In genomic region chr10:34971649-34972334, GRCh38 we compare ENCODE assay signal across 7 cellular contexts.
DNase-seq lines count a peak whose midpoint lies in the region; ATAC-seq and TF ChIP-seq lines count a peak whose summit lies in the region.
"Not testable (repeated sequence)": the region's sequence is repeated elsewhere in the genome, so short reads cannot be mapped to it uniquely, and the experiment has no call there.

No MANE protein-coding gene starts in this region.

- peaks cover 44% of the 10 kb centered on the region for H3K4me1 Mint-ChIP-seq in mesothelial cell of epicardium

- not testable (repeated sequence) for H3K4me3 ChIP-seq in right cardiac atrium (ENCODE audit: low read length); parathyroid adenoma (ENCODE audit: low read depth, low read length); thyroid gland (replicated peaks in 1 of 3)

- not testable (repeated sequence) for H3K27me3 ChIP-seq in right cardiac atrium (ENCODE audit: control insufficient read depth, insufficient read depth); parathyroid adenoma (ENCODE audit: control insufficient read depth, insufficient read depth, low read length); thyroid gland

- TF ChIP-seq CTCF in mesothelial cell of epicardium (IDR thresholded peaks at IDR 0.05; ENCODE audit: unreplicated experiment); parathyroid adenoma (IDR thresholded peaks at IDR 0.05); thyroid gland (IDR thresholded peaks at IDR 0.05): not testable (repeated sequence)

- not testable (repeated sequence) for ATAC-seq in Right ventricle myocardium superior (ENCODE audit: poor library complexity); right cardiac atrium

- H3K79me2 ChIP-seq in parathyroid adenoma = not testable (repeated sequence)

- not testable (repeated sequence) for H3K27ac ChIP-seq in right cardiac atrium (ENCODE audit: low read length); parathyroid adenoma
- H3K27ac ChIP-seq in thyroid gland = peak overlapping the region; percentile 68 to 89 (median 85)

- peak overlapping the region; percentile 34 for H2AFZ ChIP-seq in parathyroid adenoma

- H3K27me3 Mint-ChIP-seq in mesothelial cell of epicardium (ENCODE audit: low read depth) = not testable (repeated sequence)

- intact Hi-C loops in Right ventricle myocardium superior (cut with DNase I); right cardiac atrium (cut with DNase I); thyroid gland (cut with DNase I): not testable (repeated sequence)

- WGBS in right cardiac atrium = 47% methylated on average over 12 of the region's 12 CpGs
- WGBS in thyroid gland, 2 donors = 28 to 43% methylated on average over 12 of the region's 12 CpGs

- H3K9ac ChIP-seq in parathyroid adenoma = not testable (repeated sequence)

- not testable (repeated sequence) for H3K36me3 ChIP-seq in parathyroid adenoma (ENCODE audit: control insufficient read depth, insufficient read depth, low read length); thyroid gland

- H3K36me3 Mint-ChIP-seq in mesothelial cell of epicardium = not testable (repeated sequence)

- not testable (repeated sequence) for H3K9me3 ChIP-seq in right cardiac atrium (ENCODE audit: control insufficient read depth, low read length); parathyroid adenoma (ENCODE audit: control insufficient read depth, low read length); thyroid gland

- DNase-seq in NCI-H2029 (lab: John Stamatoyannopoulos, UW) (peak; percentile 25), astrocyte of the hippocampus (ENCODE audit: low read depth, low spot score) (peak; percentile 21), Right ventricle myocardium superior (peak; percentile 69), right cardiac atrium (peak; percentile 56 to 85 (median 81)), thyroid gland (peak; percentile 72 to 83)
- not testable (repeated sequence) for DNase-seq in mesothelial cell of epicardium (ENCODE audit: low spot score in 2 of 2, unreplicated experiment in 2 of 2)

- not testable (repeated sequence) for H3K9me3 Mint-ChIP-seq in mesothelial cell of epicardium

- H3K4me3 Mint-ChIP-seq in mesothelial cell of epicardium = not testable (repeated sequence)

- not testable (repeated sequence) for H3K4me2 ChIP-seq in parathyroid adenoma (ENCODE audit: low read length)

- H3K4me1 ChIP-seq in right cardiac atrium (ENCODE audit: control insufficient read depth, insufficient read depth, low read length); parathyroid adenoma: not testable (repeated sequence)
- peaks cover 43 to 62% of the 10 kb centered on the region in 2 donors for H3K4me1 ChIP-seq in thyroid gland

- TF ChIP-seq POLR2A in thyroid gland (IDR thresholded peaks at IDR 0.05) = not testable (repeated sequence)

- H3K27ac Mint-ChIP-seq in mesothelial cell of epicardium = peak overlapping the region; percentile 57
